Comparison of ENCODE assay signal across 1 cellular context in genomic region chr3:144912968-144913367, GRCh38.
TF ChIP-seq lines count a peak whose summit lies in the region.

No MANE protein-coding gene starts in this region.

TF ChIP-seq in H1, 55 proteins besides CTCF, POLR2A, EP300 and RAD21:
- TF ChIP-seq, protein P1, sequence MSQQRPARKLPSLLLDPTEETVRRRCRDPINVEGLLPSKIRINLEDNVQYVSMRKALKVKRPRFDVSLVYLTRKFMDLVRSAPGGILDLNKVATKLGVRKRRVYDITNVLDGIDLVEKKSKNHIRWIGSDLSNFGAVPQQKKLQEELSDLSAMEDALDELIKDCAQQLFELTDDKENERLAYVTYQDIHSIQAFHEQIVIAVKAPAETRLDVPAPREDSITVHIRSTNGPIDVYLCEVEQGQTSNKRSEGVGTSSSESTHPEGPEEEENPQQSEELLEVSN (IDR thresholded peaks at IDR 0.05), result no peak
- TF ChIP-seq SUZ12 (IDR thresholded peaks at IDR 0.05; ENCODE audit: low read length) (no peak), CREB1 (IDR thresholded peaks at IDR 0.05) (no peak), RFX5 (IDR thresholded peaks at IDR 0.05; ENCODE audit: borderline replicate concordance, low read depth, low read length) (no peak), USF2 (IDR thresholded peaks at IDR 0.05; ENCODE audit: low read length) (no peak), YY1 (IDR thresholded peaks at IDR 0.05; ENCODE audit: low read depth, low read length) (no peak), GABPA (IDR thresholded peaks at IDR 0.05; ENCODE audit: borderline replicate concordance, insufficient read depth, low read length) (no peak), BRCA1 (IDR thresholded peaks at IDR 0.05; ENCODE audit: low read depth, low read length) (no peak), ZNF274 (IDR thresholded peaks at IDR 0.05; ENCODE audit: borderline replicate concordance, extremely low read depth, low read length) (no peak), SAP30 (IDR thresholded peaks at IDR 0.05; ENCODE audit: insufficient read depth, insufficient replicate concordance, low read length) (no peak), BACH1 (IDR thresholded peaks at IDR 0.05; ENCODE audit: low read length) (no peak), NANOG (IDR thresholded peaks at IDR 0.05; ENCODE audit: insufficient read depth, low read depth, low read length, poor library complexity, severe bottlenecking) (no peak), CTBP2 (IDR thresholded peaks at IDR 0.05; ENCODE audit: borderline replicate concordance, insufficient read depth, insufficient read length, low read length) (no peak), CHD1 (IDR thresholded peaks at IDR 0.05; ENCODE audit: low read depth, low read length) (no peak), BCL11A (IDR thresholded peaks at IDR 0.05; ENCODE audit: low read depth in 2 of 2, low read length in 2 of 2) (no peak), ASH2L (IDR thresholded peaks at IDR 0.05; ENCODE audit: low read length) (no peak)
